In genomic region chr6:36682328-36683144, GRCh38 we compare ENCODE assay signal across 8 cellular contexts. TPM values are rescaled to one million over a fixed set of nuclear protein-coding genes. Genes with fewer than 3 reads are reported as not detected.
A peak's percentile ranks its signal among the peaks of the same experiment; 100 is the strongest.
DNase-seq lines count a peak whose midpoint lies in the region; ATAC-seq and TF ChIP-seq lines count a peak whose summit lies in the region.

No MANE protein-coding gene starts in this region.

- no peaks in the 10 kb centered on the region for H3K9me3 ChIP-seq in psoas muscle

- peak overlapping the region; percentile 99 for H3K27ac ChIP-seq in psoas muscle

- intact Hi-C loops in psoas muscle (cut with DNase I) = loop anchor here (5.0 to 10.0 kb wide), 4 partner anchors 60 to 238 kb away; partner anchors contain the start of genes KCTD20 (in 1 of the 2) and PXT1 (in 1 of the 2)

- WGBS in psoas muscle, 3 donors = 31 to 45% (median 32%) methylated on average over 11 of the region's 11 CpGs

- peaks cover 3 to 59% of the 10 kb centered on the region in 2 donors for H3K36me3 ChIP-seq in psoas muscle (ENCODE audit: insufficient read depth in 1 of 2, low read depth in 1 of 2)

- ATAC-seq in GM21576 (IDR thresholded peaks at IDR 0.05; ENCODE audit: unreplicated experiment) (peak; percentile 29), psoas muscle (peak in 2 of 4 donors; percentile 25 to 26), HG02678 (IDR thresholded peaks at IDR 0.05; ENCODE audit: unreplicated experiment) (no peak)

- H3K4me1 ChIP-seq in psoas muscle = peaks cover 32% of the 10 kb centered on the region

- TF ChIP-seq CTCF in AG10803 (conservative IDR thresholded peaks at IDR 0.05; ENCODE audit: low read length) (no peak), epithelial cell of esophagus (IDR thresholded peaks at IDR 0.05; ENCODE audit: insufficient read depth, low read depth, low read length, missing control alignments) (no peak), psoas muscle (IDR thresholded peaks at IDR 0.05) (no peak)

- H3K4me3 ChIP-seq in AG10803 (ENCODE audit: low read length) (peak overlapping the region; percentile 62), epithelial cell of esophagus (ENCODE audit: low read length) (peak overlapping the region; percentile 94), psoas muscle (peak overlapping the region; percentile 91)

- DNase-seq in AG10803 (ENCODE audit: low read depth) (peak; percentile 42), NCI-H2081 treated with DMSO at 0.1 percent for 48 hours (lab: John Stamatoyannopoulos, UW) (peak; percentile 92), epithelial cell of esophagus (ENCODE audit: low read depth) (peak; percentile 98), psoas muscle (peak; percentile 51 to 71), HK-2 (ENCODE audit: unreplicated experiment) (no peak)
- peak; percentile 75 for DNase-seq in activated CD4-positive, alpha-beta T cell treated with anti-CD3 and anti-CD28 coated beads for 48 hours

- no peaks in the 10 kb centered on the region for H3K27me3 ChIP-seq in psoas muscle (ENCODE audit: insufficient read depth in 3 of 3, low read length in 2 of 3)

RNA-seq across cellular contexts. Expression of gene CDKN1A, which starts 4.0 kb away (rescaled TPM):
- total RNA-seq in psoas muscle = 100 to 1,000 TPM in 3 of 4 donors, 10 to 100 TPM in 1; 39.2 to 666 (median 157) TPM
- 100 to 1,000 TPM; 130 to 415 (median 273) TPM for polyA plus RNA-seq in psoas muscle

RNA-seq across cellular contexts. Expression of gene RAB44, which starts 15.1 kb away (rescaled TPM):
- total RNA-seq in psoas muscle = under 1 TPM in 1 of 4 donors, not detected in 3; 0.06 TPM
- under 1 TPM in 1 of 3 donors, not detected in 2; 0.01 TPM for polyA plus RNA-seq in psoas muscle
